27 cellular contexts compared by ENCODE assay signal in the genomic region with DNA sequence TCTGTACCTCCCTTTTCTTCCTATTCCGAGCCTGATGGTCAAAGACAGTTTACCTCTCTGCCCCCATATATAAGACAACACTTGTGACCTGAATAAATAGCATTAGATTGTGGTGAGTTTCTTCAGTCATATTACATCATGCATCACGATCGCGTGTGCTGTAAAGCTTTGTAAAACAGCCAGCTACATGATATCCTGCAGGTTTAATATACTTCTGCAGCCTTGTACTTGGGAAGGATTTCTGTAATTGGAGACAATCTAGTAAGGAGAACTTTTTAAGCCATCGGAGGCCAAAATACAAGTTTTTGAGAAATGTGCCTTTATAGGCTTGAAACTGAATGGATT.
DNase-seq lines count a peak whose midpoint lies in the region; ATAC-seq and TF ChIP-seq lines count a peak whose summit lies in the region.
"Had no signal": no experiment of that assay in that cellular context is flagged by ENCODE, and none has a peak within 500 bp of the region (broad histone marks: within the 10 kb centered on the region; RNA-seq: fewer than 3 reads in every experiment).

No MANE protein-coding gene starts in this region.

- H3K27me3 ChIP-seq in BLaER1 treated with 17β-estradiol and CSF1 and Interleukin-3, amounts not matched to agents 10 nM and 100 nM, result peaks cover 9 to 26% (median 13%) of the 10 kb centered on the region in 11 experiments
- H3K27me3 ChIP-seq in body of pancreas, result peaks cover 0 to 19% of the 10 kb centered on the region in 2 donors

- H3K36me3 Mint-ChIP-seq in activated T-helper 2 cell treated with anti-CD3 and anti-CD28 coated beads, Interferon-gamma antibody, Interleukin-2, Interleukin-4, amounts not matched to agents 10 μg/mL and 5 μg/mL and 100 μg/mL, durations not matched to agents 14 hours and 24 hours and 36 hours (ENCODE audit: low read depth), result no peaks in the 10 kb centered on the region
- no peaks in the 10 kb centered on the region for H3K36me3 Mint-ChIP-seq in WTC11
- H3K36me3 Mint-ChIP-seq: CD14-positive monocyte; CD8-positive, alpha-beta memory T cell had no signal

- H3K36me3 ChIP-seq in BLaER1 treated with 17β-estradiol and CSF1 and Interleukin-3, amounts not matched to agents 10 nM and 100 nM, result peaks cover 0 to 25% (median 0%) of the 10 kb centered on the region in 11 experiments; a peak in 3 of 22 replicates
- H3K36me3 ChIP-seq in SK-N-MC (ENCODE audit: insufficient read depth, low read length) (no peaks in the 10 kb centered on the region), body of pancreas (replicated peaks in 1 of 2; ENCODE audit: insufficient read depth in 1 of 2, low read depth in 2 of 2) (no peaks in the 10 kb centered on the region)
- H3K36me3 ChIP-seq: HAP-1 had no signal

- DNase-seq in SK-N-MC (ENCODE audit: low read depth, low spot score) (no peak), fibroblast of the aortic adventitia (ENCODE audit: low read depth) (peak; percentile 49), WTC11 (ENCODE audit: low spot score) (no peak), T1000 (lab: John Stamatoyannopoulos, UW) (no peak), body of pancreas (no peak)
- no peak for DNase-seq in activated T-helper 2 cell treated with anti-CD3 and anti-CD28 coated beads, Interferon-gamma antibody, Interleukin-2, Interleukin-4, amounts not matched to agents 10 μg/mL and 5 μg/mL and 100 μg/mL, durations not matched to agents 14 hours and 24 hours and 36 hours (ENCODE audit: low spot score)
- DNase-seq: ACHN; CD8-positive, alpha-beta memory T cell; DMS 273 treated with DMSO at 0.1 percent for 48 hours; DMS79; EL; GDM1; KG1; NCI-H1048; NCI-H1417; NCI-H1694; NCI-H2029 treated with DMSO at 0.1 percent for 48 hours; NCI-H446 treated with DMSO at 0.1 percent for 48 hours; NCI-H526; NK-92 treated with Interleukin-12 subunit alpha and Interleukin-12 subunit beta, amount 100 ng/mL, for 24 hours; PC-3 had no signal

- ATAC-seq in WTC11 (no peak), body of pancreas (no peak)
- ATAC-seq: GM12878, GM23338, PC-3, SK-N-SH treated with all-trans-retinoic acid at 6 μM for 48 hours had no signal

- no peaks in the 10 kb centered on the region for H3K4me1 Mint-ChIP-seq in activated T-helper 2 cell treated with anti-CD3 and anti-CD28 coated beads, Interferon-gamma antibody, Interleukin-2, Interleukin-4, amounts not matched to agents 10 μg/mL and 5 μg/mL and 100 μg/mL, durations not matched to agents 14 hours and 24 hours and 36 hours (ENCODE audit: low read depth)
- H3K4me1 Mint-ChIP-seq in WTC11, result peaks cover 31% of the 10 kb centered on the region
- H3K4me1 Mint-ChIP-seq: CD14-positive monocyte; CD8-positive, alpha-beta memory T cell had no signal

- H3K9me3 Mint-ChIP-seq in activated T-helper 2 cell treated with anti-CD3 and anti-CD28 coated beads, Interferon-gamma antibody, Interleukin-2, Interleukin-4, amounts not matched to agents 10 μg/mL and 5 μg/mL and 100 μg/mL, durations not matched to agents 14 hours and 24 hours and 36 hours, result no peaks in the 10 kb centered on the region
- no peaks in the 10 kb centered on the region for H3K9me3 Mint-ChIP-seq in WTC11
- H3K9me3 Mint-ChIP-seq: CD14-positive monocyte, GM23338 had no signal

- peak overlapping the region in 9 of 11 experiments; percentile 54 to 83 (median 76); a peak in 17 of 22 replicates for H3K27ac ChIP-seq in BLaER1 treated with 17β-estradiol and CSF1 and Interleukin-3, amounts not matched to agents 10 nM and 100 nM
- peak overlapping the region; percentile 48 for H3K27ac ChIP-seq in SK-N-MC
- H3K27ac ChIP-seq in body of pancreas, result no peak overlapping the region

- H3K4me1 ChIP-seq in BLaER1 treated with 17β-estradiol and CSF1 and Interleukin-3, amounts not matched to agents 10 nM and 100 nM, result peaks cover 40 to 85% (median 60%) of the 10 kb centered on the region in 10 experiments
- H3K4me1 ChIP-seq in body of pancreas, result no peaks in the 10 kb centered on the region

- H3K9me3 ChIP-seq in BLaER1 treated with 17β-estradiol and CSF1 and Interleukin-3, amounts not matched to agents 10 nM and 100 nM (replicated peaks in 1 of 11), result no peaks in the 10 kb centered on the region
- H3K9me3 ChIP-seq in SK-N-MC (ENCODE audit: low read depth, low read length), result no peaks in the 10 kb centered on the region
- no peaks in the 10 kb centered on the region for H3K9me3 ChIP-seq in body of pancreas
- H3K9me3 ChIP-seq: HAP-1 had no signal

- H3K9ac ChIP-seq in BLaER1 treated with 17β-estradiol and CSF1 and Interleukin-3, amounts not matched to agents 10 nM and 100 nM, result peak overlapping the region in 6 of 11 experiments; percentile 56 to 74 (median 70); a peak in 9 of 22 replicates
- H3K9ac ChIP-seq in SK-N-MC (ENCODE audit: insufficient read length), result peak overlapping the region; percentile 46

- H4K20me1 ChIP-seq in BLaER1 treated with 17β-estradiol and CSF1 and Interleukin-3, amounts not matched to agents 10 nM and 100 nM, result no peaks in the 10 kb centered on the region

- TF ChIP-seq CTCF in fibroblast of the aortic adventitia (IDR thresholded peaks at IDR 0.05; ENCODE audit: insufficient read depth, low read length) (no peak), WTC11 (IDR thresholded peaks at IDR 0.05) (no peak), body of pancreas (IDR thresholded peaks at IDR 0.05) (no peak)

- no peak overlapping the region for H3K4me3 Mint-ChIP-seq in activated T-helper 2 cell treated with anti-CD3 and anti-CD28 coated beads, Interferon-gamma antibody, Interleukin-2, Interleukin-4, amounts not matched to agents 10 μg/mL and 5 μg/mL and 100 μg/mL, durations not matched to agents 14 hours and 24 hours and 36 hours (ENCODE audit: low read depth)
- H3K4me3 Mint-ChIP-seq in WTC11, result no peak overlapping the region
- H3K4me3 Mint-ChIP-seq: CD14-positive monocyte; CD8-positive, alpha-beta memory T cell; GM23338 had no signal

- H3K4me3 ChIP-seq in BLaER1 treated with 17β-estradiol and CSF1 and Interleukin-3, amounts not matched to agents 10 nM and 100 nM, result peak overlapping the region in 1 of 10 experiments; percentile 40; a peak in 2 of 20 replicates
- H3K4me3 ChIP-seq in SK-N-MC, result peak overlapping the region; percentile 40
- H3K4me3 ChIP-seq in fibroblast of the aortic adventitia (ENCODE audit: low read depth, low read length), result no peak overlapping the region
- H3K4me3 ChIP-seq in body of pancreas, result no peak overlapping the region
- H3K4me3 ChIP-seq: GM12878, GM23338, HAP-1 had no signal

- no peak overlapping the region for H3K27ac Mint-ChIP-seq in activated T-helper 2 cell treated with anti-CD3 and anti-CD28 coated beads, Interferon-gamma antibody, Interleukin-2, Interleukin-4, amounts not matched to agents 10 μg/mL and 5 μg/mL and 100 μg/mL, durations not matched to agents 14 hours and 24 hours and 36 hours
- no peak overlapping the region for H3K27ac Mint-ChIP-seq in WTC11
- H3K27ac Mint-ChIP-seq: CD14-positive monocyte; CD8-positive, alpha-beta memory T cell; GM23338 had no signal

- peak overlapping the region in 10 of 11 experiments; percentile 82 to 95 (median 90); a peak in 19 of 22 replicates for H3K4me2 ChIP-seq in BLaER1 treated with 17β-estradiol and CSF1 and Interleukin-3, amounts not matched to agents 10 nM and 100 nM
- H3K4me2 ChIP-seq: GM23338 had no signal

- TF ChIP-seq POLR2A in body of pancreas (IDR thresholded peaks at IDR 0.05), result no peak

- WGBS in body of pancreas, 2 donors, result 78 to 86% methylated on average over 5 of the region's 5 CpGs

- CTCF ChIA-PET in WTC11 (lab: Charles Lee), result interaction anchor here (1.3 kb wide), 1 partner anchor 8 kb away, joined by 5 read pairs; no protein-coding TSS in a partner anchor

- peaks cover 3% of the 10 kb centered on the region for H3K27me3 Mint-ChIP-seq in activated T-helper 2 cell treated with anti-CD3 and anti-CD28 coated beads, Interferon-gamma antibody, Interleukin-2, Interleukin-4, amounts not matched to agents 10 μg/mL and 5 μg/mL and 100 μg/mL, durations not matched to agents 14 hours and 24 hours and 36 hours (ENCODE audit: low read depth)
- no peaks in the 10 kb centered on the region for H3K27me3 Mint-ChIP-seq in WTC11 (ENCODE audit: low read depth)
- H3K27me3 Mint-ChIP-seq: CD8-positive, alpha-beta memory T cell had no signal

- intact Hi-C loops in activated T-helper 2 cell treated with anti-CD3 and anti-CD28 coated beads, Interferon-gamma antibody, Interleukin-2, Interleukin-4, amounts not matched to agents 10 μg/mL and 5 μg/mL and 100 μg/mL, durations not matched to agents 14 hours and 24 hours and 36 hours (cut with micrococcal nuclease), result no loop called here
- intact Hi-C loops in body of pancreas (cut with DNase I), result no loop called here

- POLR2A ChIA-PET in WTC11 (lab: Charles Lee), result interaction anchor here (0.6 kb wide), 1 partner anchor 733 kb away, joined by 4 read pairs; no protein-coding TSS in a partner anchor

TF ChIP-seq in WTC11, 78 proteins besides CTCF, POLR2A, EP300 and RAD21 (continues in another document):
- TF ChIP-seq, protein P1, sequence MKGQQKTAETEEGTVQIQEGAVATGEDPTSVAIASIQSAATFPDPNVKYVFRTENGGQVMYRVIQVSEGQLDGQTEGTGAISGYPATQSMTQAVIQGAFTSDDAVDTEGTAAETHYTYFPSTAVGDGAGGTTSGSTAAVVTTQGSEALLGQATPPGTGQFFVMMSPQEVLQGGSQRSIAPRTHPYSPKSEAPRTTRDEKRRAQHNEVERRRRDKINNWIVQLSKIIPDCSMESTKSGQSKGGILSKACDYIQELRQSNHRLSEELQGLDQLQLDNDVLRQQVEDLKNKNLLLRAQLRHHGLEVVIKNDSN (CRISPR knock-in tag; IDR thresholded peaks at IDR 0.05), result no peak
- TF ChIP-seq, protein P2, sequence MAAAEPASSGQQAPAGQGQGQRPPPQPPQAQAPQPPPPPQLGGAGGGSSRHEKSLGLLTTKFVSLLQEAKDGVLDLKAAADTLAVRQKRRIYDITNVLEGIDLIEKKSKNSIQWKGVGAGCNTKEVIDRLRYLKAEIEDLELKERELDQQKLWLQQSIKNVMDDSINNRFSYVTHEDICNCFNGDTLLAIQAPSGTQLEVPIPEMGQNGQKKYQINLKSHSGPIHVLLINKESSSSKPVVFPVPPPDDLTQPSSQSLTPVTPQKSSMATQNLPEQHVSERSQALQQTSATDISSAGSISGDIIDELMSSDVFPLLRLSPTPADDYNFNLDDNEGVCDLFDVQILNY (CRISPR knock-in tag; IDR thresholded peaks at IDR 0.05), result no peak
- no peak for TF ChIP-seq ZNF423 (CRISPR knock-in tag; IDR thresholded peaks at IDR 0.05)
- TF ChIP-seq, protein P3, sequence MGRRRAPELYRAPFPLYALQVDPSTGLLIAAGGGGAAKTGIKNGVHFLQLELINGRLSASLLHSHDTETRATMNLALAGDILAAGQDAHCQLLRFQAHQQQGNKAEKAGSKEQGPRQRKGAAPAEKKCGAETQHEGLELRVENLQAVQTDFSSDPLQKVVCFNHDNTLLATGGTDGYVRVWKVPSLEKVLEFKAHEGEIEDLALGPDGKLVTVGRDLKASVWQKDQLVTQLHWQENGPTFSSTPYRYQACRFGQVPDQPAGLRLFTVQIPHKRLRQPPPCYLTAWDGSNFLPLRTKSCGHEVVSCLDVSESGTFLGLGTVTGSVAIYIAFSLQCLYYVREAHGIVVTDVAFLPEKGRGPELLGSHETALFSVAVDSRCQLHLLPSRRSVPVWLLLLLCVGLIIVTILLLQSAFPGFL (CRISPR knock-in tag; IDR thresholded peaks at IDR 0.05; ENCODE audit: borderline replicate concordance), result no peak
- TF ChIP-seq MXD4 (CRISPR knock-in tag; IDR thresholded peaks at IDR 0.05; ENCODE audit: borderline replicate concordance), result no peak
- TF ChIP-seq NFE2L1 (CRISPR knock-in tag; IDR thresholded peaks at IDR 0.05), result no peak
- no peak for TF ChIP-seq CBFB (CRISPR knock-in tag; IDR thresholded peaks at IDR 0.05; ENCODE audit: low read depth)

Comparison
In these comparisons a context has a peak if more than half of its experiments do, and no peak if none do; other contexts are left out.
1. H3K27ac ChIP-seq: peak in BLaER1 treated with 17β-estradiol and CSF1 and Interleukin-3, amounts not matched to agents 10 nM and 100 nM (9 of 11) and SK-N-MC (single experiment); none in body of pancreas (0 of 4).